In the genomic region with DNA sequence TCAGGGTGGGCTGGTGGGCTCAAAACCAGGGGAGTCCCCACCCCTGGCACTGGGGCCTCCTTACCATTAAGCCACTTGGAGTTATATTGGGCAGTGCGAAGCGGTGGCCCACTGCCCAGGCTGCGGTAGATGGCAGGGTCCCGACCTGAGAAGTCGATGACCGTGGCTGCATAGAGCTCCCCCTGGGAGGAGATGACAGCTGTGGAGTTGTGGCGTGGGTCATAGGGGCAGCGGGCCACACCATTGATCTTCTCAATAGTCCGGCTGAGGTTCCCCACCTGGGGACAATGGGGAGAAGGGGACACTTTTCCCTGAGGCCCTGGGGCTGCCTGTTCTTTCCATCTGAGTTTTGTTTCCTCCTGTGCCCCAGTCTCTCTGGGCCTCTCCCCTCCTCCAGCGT, we compare ENCODE assay signal across 20 cellular contexts.
"Had no signal": no experiment of that assay in that cellular context is flagged by ENCODE, and none has a peak within 500 bp of the region (broad histone marks: within the 10 kb centered on the region; RNA-seq: fewer than 3 reads in every experiment).

No MANE protein-coding gene starts in this region.

- H3K27ac Mint-ChIP-seq: natural killer cell treated with Interleukin-12 subunit alpha and Interleukin-12 subunit beta and Interleukin-15 and Interleukin-18, amount 100 ng/mL, for 72 hours; neural progenitor cell; type B pancreatic cell had no signal

- DNase-seq: cerebellar nuclear complex; cortex of kidney; dorsolateral prefrontal cortex; effector CD4-positive, alpha-beta T cell; head of caudate nucleus; left ventricle myocardium superior; lower lobe of right lung; mucosa of descending colon; naive B cell; psoas muscle; right cardiac atrium; stimulated activated CD4-positive, alpha-beta T cell treated with anti-CD3 and anti-CD28 coated beads, Interleukin-15, amount 100 ng/mL, for 24 hours; stimulated activated CD4-positive, alpha-beta T cell treated with anti-CD3 and anti-CD28 coated beads, Interleukin-2, amount 100 ng/mL, for 48 hours; stimulated activated naive CD4-positive, alpha-beta T cell; stimulated activated naive CD8-positive, alpha-beta T cell treated with anti-CD3 and anti-CD28 coated beads, Interleukin-15, amount 100 ng/mL, for 72 hours; thyroid gland had no signal

- H3K27me3 Mint-ChIP-seq: stimulated activated naive CD8-positive, alpha-beta T cell treated with anti-CD3 and anti-CD28 coated beads, Interleukin-15, amount 100 ng/mL, for 72 hours had no signal

- H3K4me3 ChIP-seq: dorsolateral prefrontal cortex, lower lobe of right lung, mucosa of descending colon, neural progenitor cell, psoas muscle, skin epidermis, thyroid gland had no signal

- H3K4me1 ChIP-seq: lower lobe of right lung, neural progenitor cell, psoas muscle, thyroid gland had no signal

- H3K36me3 Mint-ChIP-seq: naive B cell; natural killer cell treated with Interleukin-12 subunit alpha and Interleukin-12 subunit beta and Interleukin-15 and Interleukin-18, amount 100 ng/mL, for 72 hours; type B pancreatic cell had no signal

- H3K9me3 ChIP-seq: lower lobe of right lung, mucosa of descending colon, psoas muscle, thyroid gland had no signal

- H3K27ac ChIP-seq: dorsolateral prefrontal cortex, lower lobe of right lung, neural progenitor cell, psoas muscle, skin epidermis, thyroid gland had no signal

- H3K27me3 ChIP-seq: dorsolateral prefrontal cortex, thyroid gland had no signal

- H3K4me1 Mint-ChIP-seq: naive B cell; stimulated activated naive CD8-positive, alpha-beta T cell treated with anti-CD3 and anti-CD28 coated beads, Interleukin-15, amount 100 ng/mL, for 72 hours had no signal

- H3K4me3 Mint-ChIP-seq: naive B cell; natural killer cell treated with Interleukin-12 subunit alpha and Interleukin-12 subunit beta and Interleukin-15 and Interleukin-18, amount 100 ng/mL, for 72 hours; neural progenitor cell; stimulated activated naive CD8-positive, alpha-beta T cell treated with anti-CD3 and anti-CD28 coated beads, Interleukin-15, amount 100 ng/mL, for 72 hours; type B pancreatic cell had no signal

- H3K9me3 Mint-ChIP-seq: naive B cell; natural killer cell treated with Interleukin-12 subunit alpha and Interleukin-12 subunit beta and Interleukin-15 and Interleukin-18, amount 100 ng/mL, for 72 hours; neural progenitor cell; stimulated activated naive CD8-positive, alpha-beta T cell treated with anti-CD3 and anti-CD28 coated beads, Interleukin-15, amount 100 ng/mL, for 72 hours; type B pancreatic cell had no signal

- H3K36me3 ChIP-seq: lower lobe of right lung, neural progenitor cell, thyroid gland had no signal
